Comparison of ENCODE assay signal across 15 cellular contexts in genomic region chr20:47990507-47991132, GRCh38.
DNase-seq lines count a peak whose midpoint lies in the region; ATAC-seq, FAIRE-seq and TF ChIP-seq lines count a peak whose summit lies in the region.
"Had no signal": no experiment of that assay in that cellular context is flagged by ENCODE, and none has a peak within 500 bp of the region (broad histone marks: within the 10 kb centered on the region; RNA-seq: fewer than 3 reads in every experiment).

No MANE protein-coding gene starts in this region.

- no peak overlapping the region for H3K9ac ChIP-seq in mammary epithelial cell (ENCODE audit: insufficient read depth, low read length)
- H3K9ac ChIP-seq: GM23248 had no signal

- H3K4me2 ChIP-seq in hepatocyte (no peak overlapping the region), mammary epithelial cell (ENCODE audit: insufficient read depth, low read depth, low read length) (no peak overlapping the region)

- H4K20me1 ChIP-seq in hepatocyte (ENCODE audit: insufficient read depth, poor library complexity, severe bottlenecking) (no peaks in the 10 kb centered on the region), mammary epithelial cell (ENCODE audit: insufficient read depth, low read length) (no peaks in the 10 kb centered on the region)

- no peak for TF ChIP-seq CTCF in RWPE2 (IDR thresholded peaks at IDR 0.05; ENCODE audit: poor library complexity, severe bottlenecking)
- no peak for TF ChIP-seq CTCF in hepatocyte (IDR thresholded peaks at IDR 0.05; ENCODE audit: poor library complexity)
- TF ChIP-seq CTCF in mammary epithelial cell (conservative IDR thresholded peaks at IDR 0.05 in 1 of 2, IDR thresholded peaks at IDR 0.05 in 1 of 2; ENCODE audit: extremely low read depth in 1 of 2, insufficient read depth in 1 of 2, low read depth in 1 of 2, low read length in 2 of 2): no peak

- intact Hi-C loops in mammary epithelial cell (cut with micrococcal nuclease): loop anchor here (10.0 kb wide), 1 partner anchor 304 kb away; no protein-coding TSS in a partner anchor

- 97% methylated on average over 8 of the region's 8 CpGs for WGBS in hepatocyte (ENCODE audit: low lambda C conversion rate, missing lambda C conversion rate)
- WGBS in mammary epithelial cell (ENCODE audit: low coverage, missing lambda C conversion rate): 81% methylated on average over 7 of the region's 8 CpGs

- no peaks in the 10 kb centered on the region for H3K79me2 ChIP-seq in hepatocyte
- H3K79me2 ChIP-seq in mammary epithelial cell (ENCODE audit: insufficient read depth, low read length): no peaks in the 10 kb centered on the region

- dilution Hi-C loops in mammary epithelial cell (cut with HindIII; ENCODE audit: low sequenced_read_pairs): no loop called here

- H2AFZ ChIP-seq in hepatocyte (no peak overlapping the region), mammary epithelial cell (ENCODE audit: low read depth, low read length) (no peak overlapping the region)
- H2AFZ ChIP-seq: GM23248 had no signal

- in situ Hi-C loops in mammary epithelial cell (cut with MboI; ENCODE audit: low sequenced_read_pairs in 2 of 2): no loop called here

- H3K27me3 ChIP-seq in RWPE2 (ENCODE audit: insufficient read depth, poor library complexity, severe bottlenecking) (no peaks in the 10 kb centered on the region), hepatocyte (no peaks in the 10 kb centered on the region), mammary epithelial cell (ENCODE audit: insufficient read depth, low read length) (no peaks in the 10 kb centered on the region)

- BruUV-seq in mammary epithelial cell (replicated peaks; lab: Mats Ljungman, UMichigan): no TSS peak

- peaks cover 7% of the 10 kb centered on the region for H3K9me3 ChIP-seq in RWPE2 (ENCODE audit: severe bottlenecking)
- H3K9me3 ChIP-seq in hepatocyte (ENCODE audit: low read depth): no peaks in the 10 kb centered on the region
- peaks cover 15% of the 10 kb centered on the region for H3K9me3 ChIP-seq in mammary epithelial cell (replicated peaks; ENCODE audit: insufficient read depth, low read length)

- H3K4me1 ChIP-seq in RWPE2 (ENCODE audit: insufficient read depth, poor library complexity, severe bottlenecking) (no peaks in the 10 kb centered on the region), hepatocyte (ENCODE audit: insufficient read depth) (peaks cover 3% of the 10 kb centered on the region), mammary epithelial cell (ENCODE audit: insufficient read depth, low read length) (peaks cover 5% of the 10 kb centered on the region)

- DNase-seq in HTR-8/SVneo (ENCODE audit: insufficient read length, low spot score) (no peak), RWPE2 (ENCODE audit: low spot score) (peak; percentile 59), hepatocyte (ENCODE audit: low spot score) (no peak), NCI-H146 (lab: John Stamatoyannopoulos, UW) (no peak), germinal center (ENCODE audit: low spot score) (no peak), mammary epithelial cell (no peak)
- DNase-seq: C1 segment of cervical spinal cord; CD4-positive, alpha-beta T cell; DMS79; GM23248; H7 had no signal

- CTCF ChIA-PET in mammary epithelial cell (lab: Charles Lee; ENCODE audit: low non-redundant PET): no interaction called here

- H3K27ac ChIP-seq in RWPE2 (ENCODE audit: poor library complexity, severe bottlenecking) (no peak overlapping the region), hepatocyte (peak overlapping the region; percentile 56), mammary epithelial cell (ENCODE audit: insufficient read depth, low read depth, low read length) (no peak overlapping the region)
- H3K27ac ChIP-seq: GM23248 had no signal

- no peaks in the 10 kb centered on the region for H3K9me2 ChIP-seq in hepatocyte (replicated peaks; ENCODE audit: insufficient read depth)

- H3K36me3 ChIP-seq in RWPE2 (ENCODE audit: low read depth): no peaks in the 10 kb centered on the region
- no peaks in the 10 kb centered on the region for H3K36me3 ChIP-seq in hepatocyte (replicated peaks; ENCODE audit: insufficient read depth, low read depth)
- H3K36me3 ChIP-seq in mammary epithelial cell (ENCODE audit: insufficient read depth, low read length): no peaks in the 10 kb centered on the region

- FAIRE-seq in HTR-8/SVneo (lab: Jason Lieb, UNC): peak; percentile 13
- FAIRE-seq: A204.1, GM12878, GM18507 had no signal

- ATAC-seq in RWPE2 (ENCODE audit: low read depth) (no peak), GM18517 (IDR thresholded peaks at IDR 0.05; ENCODE audit: unreplicated experiment) (no peak)
- ATAC-seq: GM12878 had no signal

- no peak overlapping the region for H3K4me3 ChIP-seq in RWPE2 (ENCODE audit: severe bottlenecking)
- no peak overlapping the region for H3K4me3 ChIP-seq in hepatocyte
- H3K4me3 ChIP-seq in mammary epithelial cell (replicated peaks in 1 of 3; ENCODE audit: insufficient read depth in 1 of 3, low read depth in 2 of 3, low read length in 3 of 3): no peak overlapping the region
- H3K4me3 ChIP-seq: GM12878, GM23248 had no signal
